ENCODE assay signal across 9 cellular contexts in the genomic region with DNA sequence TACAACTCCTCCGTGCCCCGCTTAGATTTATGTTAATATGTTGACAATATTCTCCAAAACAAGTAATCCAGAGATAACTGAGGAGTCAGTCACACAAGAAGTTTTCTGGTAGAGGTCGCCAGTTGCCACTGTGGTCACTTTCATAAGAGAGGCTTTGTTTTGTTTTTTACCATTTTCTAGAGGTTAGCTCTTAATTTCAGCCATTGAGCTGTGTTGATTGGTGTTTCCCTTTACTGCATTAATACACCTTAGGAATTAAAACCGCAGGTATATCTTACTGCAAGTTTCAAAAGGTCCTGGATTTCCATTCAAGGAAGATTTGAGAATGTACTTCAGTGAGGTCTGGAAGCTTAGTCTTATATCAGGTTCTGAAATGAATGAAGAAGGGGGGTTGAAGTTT. TPM values are rescaled to one million over a fixed set of nuclear protein-coding genes. Genes with fewer than 3 reads are reported as not detected.
DNase-seq lines count a peak whose midpoint lies in the region; ATAC-seq, FAIRE-seq and TF ChIP-seq lines count a peak whose summit lies in the region.
"Had no signal": no experiment of that assay in that cellular context is flagged by ENCODE, and none has a peak within 500 bp of the region (broad histone marks: within the 10 kb centered on the region; RNA-seq: fewer than 3 reads in every experiment).

No MANE protein-coding gene starts in this region.

- H3K36me3 ChIP-seq in kidney (ENCODE audit: control insufficient read depth in 1 of 2, insufficient read depth in 2 of 2, low read length in 2 of 2) (peaks cover 5 to 6% of the 10 kb centered on the region in 2 donors), suprapubic skin (peaks cover 4% of the 10 kb centered on the region)

- peak overlapping the region in 1 of 2 donors; percentile 59 for H3K9ac ChIP-seq in kidney (ENCODE audit: low read length in 2 of 2)

- no peak for ATAC-seq in GM19463 (IDR thresholded peaks at IDR 0.05; ENCODE audit: unreplicated experiment)

- peaks cover 40% of the 10 kb centered on the region for H3K27me3 Mint-ChIP-seq in activated naive CD4-positive, alpha-beta T cell treated with anti-CD3 and anti-CD28 coated beads, Interleukin-2, amount 50 U/mL, for 24 hours
- peaks cover 22% of the 10 kb centered on the region for H3K27me3 Mint-ChIP-seq in activated CD4-positive, alpha-beta memory T cell treated with anti-CD3 and anti-CD28 coated beads for 36 hours

- no peak overlapping the region for H3K27ac ChIP-seq in kidney (ENCODE audit: low read depth in 2 of 2, low read length in 2 of 2)
- no peak overlapping the region for H3K27ac ChIP-seq in suprapubic skin

- TF ChIP-seq POLR2A in suprapubic skin (IDR thresholded peaks at IDR 0.05) = no peak

- H3K9me3 Mint-ChIP-seq in activated naive CD4-positive, alpha-beta T cell treated with anti-CD3 and anti-CD28 coated beads, Interleukin-2, amount 50 U/mL, for 24 hours = peaks cover 1% of the 10 kb centered on the region
- no peaks in the 10 kb centered on the region for H3K9me3 Mint-ChIP-seq in activated CD4-positive, alpha-beta memory T cell treated with anti-CD3 and anti-CD28 coated beads for 36 hours

- H3K4me3 Mint-ChIP-seq in activated naive CD4-positive, alpha-beta T cell treated with anti-CD3 and anti-CD28 coated beads, Interleukin-2, amount 50 U/mL, for 24 hours = peak overlapping the region; percentile 93
- H3K4me3 Mint-ChIP-seq in activated CD4-positive, alpha-beta memory T cell treated with anti-CD3 and anti-CD28 coated beads for 36 hours = peak overlapping the region; percentile 91

- intact Hi-C loops in activated CD4-positive, alpha-beta memory T cell treated with anti-CD3 and anti-CD28 coated beads for 36 hours (cut with micrococcal nuclease) = loop anchor here (2.0 to 5.0 kb wide), 2 partner anchors 16 to 302 kb away; no protein-coding TSS in a partner anchor
- intact Hi-C loops in kidney (cut with DNase I) (no loop called here), posterior vena cava (cut with DNase I) (no loop called here)

- TF ChIP-seq CTCF in kidney (IDR thresholded peaks at IDR 0.05; ENCODE audit: borderline replicate concordance, extremely low read depth, insufficient read depth) (no peak), suprapubic skin (IDR thresholded peaks at IDR 0.05) (no peak)

- H3K4me1 Mint-ChIP-seq in activated naive CD4-positive, alpha-beta T cell treated with anti-CD3 and anti-CD28 coated beads, Interleukin-2, amount 50 U/mL, for 24 hours = peaks cover 45% of the 10 kb centered on the region
- peaks cover 44% of the 10 kb centered on the region for H3K4me1 Mint-ChIP-seq in activated CD4-positive, alpha-beta memory T cell treated with anti-CD3 and anti-CD28 coated beads for 36 hours (ENCODE audit: low read depth)

- WGBS in suprapubic skin = 79% methylated on average over 4 of the region's 4 CpGs

- TF ChIP-seq EP300 in suprapubic skin (IDR thresholded peaks at IDR 0.05) = no peak

- H3K4me1 ChIP-seq in kidney (ENCODE audit: control insufficient read depth in 1 of 2, insufficient read depth in 1 of 2, low read depth in 1 of 2, low read length in 2 of 2) = peaks cover 5 to 12% of the 10 kb centered on the region in 2 donors
- H3K4me1 ChIP-seq in suprapubic skin = peaks cover 33% of the 10 kb centered on the region

- H3K4me3 ChIP-seq in kidney (ENCODE audit: low read length in 2 of 2) (peak overlapping the region; percentile 56 to 66), suprapubic skin (peak overlapping the region; percentile 69)

- DNase-seq in activated naive CD4-positive, alpha-beta T cell treated with Interleukin-2 at 50 U/mL for 16 hours = no peak
- DNase-seq in activated CD4-positive, alpha-beta memory T cell treated with anti-CD3 and anti-CD28 coated beads for 36 hours = no peak
- DNase-seq in kidney (no peak), suprapubic skin (ENCODE audit: low spot score in 2 of 2) (no peak), posterior vena cava (ENCODE audit: low spot score) (no peak)
- no peak for DNase-seq in stimulated activated CD4-positive, alpha-beta T cell treated with anti-CD3 and anti-CD28 coated beads, Interleukin-15, amount 100 ng/mL, for 24 hours

- CTCF ChIA-PET in activated CD4-positive, alpha-beta memory T cell treated with anti-CD3 and anti-CD28 coated beads for 36 hours (lab: Charles Lee) = interaction anchor here (1.1 kb wide), 1 partner anchor 331 kb away, joined by 5 read pairs; no protein-coding TSS in a partner anchor

- POLR2A ChIA-PET in activated CD4-positive, alpha-beta memory T cell treated with anti-CD3 and anti-CD28 coated beads for 36 hours (lab: Charles Lee) = interaction anchor here (1.4 to 1.8 kb wide), 4 partner anchors 8 to 95 kb away, joined by 3 to 10 read pairs (median 6); a partner anchor contains a TSS

- peak overlapping the region; percentile 82 for H3K27ac Mint-ChIP-seq in activated naive CD4-positive, alpha-beta T cell treated with anti-CD3 and anti-CD28 coated beads, Interleukin-2, amount 50 U/mL, for 24 hours
- H3K27ac Mint-ChIP-seq in activated CD4-positive, alpha-beta memory T cell treated with anti-CD3 and anti-CD28 coated beads for 36 hours = peak overlapping the region; percentile 76

- peaks cover 13% of the 10 kb centered on the region for H3K36me3 Mint-ChIP-seq in activated naive CD4-positive, alpha-beta T cell treated with anti-CD3 and anti-CD28 coated beads, Interleukin-2, amount 50 U/mL, for 24 hours
- peaks cover 28% of the 10 kb centered on the region for H3K36me3 Mint-ChIP-seq in activated CD4-positive, alpha-beta memory T cell treated with anti-CD3 and anti-CD28 coated beads for 36 hours

- peaks cover 29% of the 10 kb centered on the region for H3K27me3 ChIP-seq in suprapubic skin

- FAIRE-seq in kidney (lab: Jason Lieb, UNC) = no peak

- no peaks in the 10 kb centered on the region for H3K9me3 ChIP-seq in kidney (ENCODE audit: control insufficient read depth in 1 of 2, low read length in 2 of 2)
- no peaks in the 10 kb centered on the region for H3K9me3 ChIP-seq in suprapubic skin

RNA-seq across cellular contexts. Expression of a gene that starts 3.5 kb away (rescaled TPM):
- 10 to 100 TPM; 58.8 to 63.5 TPM for total RNA-seq in activated CD4-positive, alpha-beta memory T cell treated with anti-CD3 and anti-CD28 coated beads for 36 hours
- total RNA-seq in kidney (49.0 TPM), suprapubic skin (10 to 100 TPM; 24.4 to 55.3 (median 38.5) TPM), posterior vena cava (10 to 100 TPM; 56.5 to 71.7 TPM)
- 18.7 TPM for polyA plus RNA-seq in kidney (ENCODE audit: insufficient read depth, low read depth, low replicate concordance)

RNA-seq across cellular contexts. Expression of a gene that starts 8.2 kb away (rescaled TPM):
- total RNA-seq in activated CD4-positive, alpha-beta memory T cell treated with anti-CD3 and anti-CD28 coated beads for 36 hours = 10 to 100 TPM; 84.6 to 91.4 TPM
- total RNA-seq in kidney (46.2 TPM), suprapubic skin (10 to 100 TPM; 32.9 to 46.7 (median 37.1) TPM), posterior vena cava (10 to 100 TPM; 52.6 to 57.6 TPM)
- 72.8 TPM for polyA plus RNA-seq in kidney (ENCODE audit: insufficient read depth, low read depth, low replicate concordance)

RNA-seq across cellular contexts. Expression of a gene that starts 20.9 kb away (rescaled TPM):
- under 1 TPM in 1 of 2 experiments, not detected in 1; 0.24 TPM for total RNA-seq in activated CD4-positive, alpha-beta memory T cell treated with anti-CD3 and anti-CD28 coated beads for 36 hours
- total RNA-seq in kidney (8.4 TPM), suprapubic skin (1 to 10 TPM in 1 of 4 donors, under 1 TPM in 2, not detected in 1; 0.34 to 1.1 (median 0.72) TPM), posterior vena cava (not detected)
- polyA plus RNA-seq in kidney (ENCODE audit: insufficient read depth, low read depth, low replicate concordance) = 0.30 TPM
- total RNA-seq: bronchial epithelial cell had no signal
